In the genomic region with DNA sequence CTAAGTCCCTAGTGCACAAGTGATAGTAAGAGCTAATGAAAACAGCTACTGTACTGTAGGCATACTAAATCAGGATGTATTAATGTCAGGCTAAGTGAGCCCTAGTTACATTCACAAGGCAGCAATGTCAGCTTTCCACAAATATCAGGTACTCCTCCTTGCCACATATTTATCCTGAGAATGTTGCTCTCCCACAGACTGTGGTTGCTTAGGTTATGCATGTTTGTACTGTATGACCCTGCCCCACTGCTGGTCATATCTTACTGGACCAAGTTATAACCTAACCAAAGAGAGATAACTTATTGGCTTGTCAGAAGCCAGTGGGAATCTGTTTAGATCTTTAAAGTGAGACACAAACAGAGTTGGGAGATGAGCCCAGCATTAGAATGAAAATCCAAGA, we compare ENCODE assay signal across 16 cellular contexts.
"Had no signal": no experiment of that assay in that cellular context is flagged by ENCODE, and none has a peak within 500 bp of the region (broad histone marks: within the 10 kb centered on the region; RNA-seq: fewer than 3 reads in every experiment).

No MANE protein-coding gene starts in this region.

- H3K36me3 ChIP-seq: gastroesophageal sphincter, pancreas, prostate gland, sigmoid colon had no signal

- ATAC-seq: gastroesophageal sphincter, pancreas had no signal

- H3K4me1 ChIP-seq: gastroesophageal sphincter, pancreas, prostate gland, sigmoid colon had no signal

- H3K27ac ChIP-seq: dorsolateral prefrontal cortex, gastroesophageal sphincter, pancreas, prostate gland, sigmoid colon had no signal

- DNase-seq: cortex of kidney; dorsolateral prefrontal cortex; effector CD8-positive, alpha-beta T cell; immature natural killer cell; kidney; midbrain; naive B cell; occipital lobe; pancreas; sigmoid colon; small intestine; stimulated activated CD4-positive, alpha-beta T cell treated with anti-CD3 and anti-CD28 coated beads, Interleukin-12 subunit alpha, Interleukin-12 subunit beta, amount 100 ng/mL, for 4 hours; stimulated activated naive CD4-positive, alpha-beta T cell; trophoblast cell had no signal

- H3K9me3 ChIP-seq: pancreas, prostate gland had no signal

- H3K4me3 ChIP-seq: dorsolateral prefrontal cortex, gastroesophageal sphincter, pancreas, prostate gland, sigmoid colon had no signal

- H3K27me3 ChIP-seq: dorsolateral prefrontal cortex, gastroesophageal sphincter, pancreas, sigmoid colon had no signal
